In the genomic region with DNA sequence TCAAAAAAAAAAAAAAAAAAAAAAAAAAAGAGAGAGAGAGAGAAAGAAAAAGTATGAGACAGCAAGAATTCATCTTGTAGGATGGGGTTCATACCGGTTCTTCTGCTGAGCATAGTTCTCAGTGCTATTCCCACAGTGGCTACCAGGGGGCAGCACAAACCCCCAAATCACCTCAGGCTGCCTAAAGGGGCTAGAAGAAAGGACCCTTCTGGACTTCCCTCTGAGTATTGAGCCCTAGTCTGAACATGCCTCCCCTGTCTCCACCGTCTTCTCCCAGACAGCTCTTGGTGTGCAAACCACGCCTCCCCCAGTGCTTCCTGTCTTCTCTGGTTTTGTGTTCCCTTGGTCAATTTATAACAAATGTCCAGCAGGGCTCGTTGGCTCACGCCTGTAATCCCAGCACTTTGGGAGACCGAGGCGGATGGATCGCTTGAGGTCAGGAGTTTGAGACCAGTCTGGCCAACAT, we compare ENCODE assay signal across 8 cellular contexts. TPM values are rescaled to one million over a fixed set of nuclear protein-coding genes. Genes with fewer than 3 reads are reported as not detected.
DNase-seq lines count a peak whose midpoint lies in the region; ATAC-seq and TF ChIP-seq lines count a peak whose summit lies in the region.

No MANE protein-coding gene starts in this region.

- peak; percentile 46 to 65 (median 52) for DNase-seq in CD4-positive, alpha-beta T cell
- DNase-seq in HCT116 (ENCODE audit: low read depth, low spot score), result peak; percentile 56
- peak; percentile 11 for DNase-seq in NCI-H345 treated with DMSO at 0.1 percent for 48 hours (lab: John Stamatoyannopoulos, UW; ENCODE audit: unreplicated experiment)
- peak; percentile 34 for DNase-seq in activated CD4-positive, alpha-beta T cell treated with anti-CD3 and anti-CD28 coated beads for 1 hour
- DNase-seq in cerebellar cortex (ENCODE audit: low spot score), result peak; percentile 87
- peak; percentile 40 for DNase-seq in stimulated activated CD8-positive, alpha-beta memory T cell treated with anti-CD3 and anti-CD28 coated beads, Interleukin-15, amount 100 ng/mL, for 1 hour (ENCODE audit: low read depth)

- H3K27ac Mint-ChIP-seq in CD4-positive, alpha-beta T cell, result no peak overlapping the region

- H3K9ac ChIP-seq in HCT116 (ENCODE audit: low read length) (peak overlapping the region; percentile 35), liver (ENCODE audit: low read depth in 1 of 2, low read length in 2 of 2) (no peak overlapping the region)

- 27% methylated on average over 8 of the region's 8 CpGs for WGBS in liver

- peak overlapping the region; percentile 63 for H3K4me2 ChIP-seq in HCT116 (ENCODE audit: low read length)

- no peaks in the 10 kb centered on the region for H3K9me2 ChIP-seq in HCT116 (ENCODE audit: insufficient read depth)

- peaks cover 6 to 38% of the 10 kb centered on the region in 2 experiments for H3K4me1 ChIP-seq in HCT116 (ENCODE audit: control insufficient read depth in 1 of 2, insufficient read depth in 2 of 2, low read length in 2 of 2)
- peaks cover 0 to 20% (median 10%) of the 10 kb centered on the region in 4 donors for H3K4me1 ChIP-seq in liver (ENCODE audit: control insufficient read depth in 4 of 4, insufficient read depth in 4 of 4, low read length in 3 of 4)

- H3K4me1 Mint-ChIP-seq in CD4-positive, alpha-beta T cell (ENCODE audit: low read depth), result peaks cover 42% of the 10 kb centered on the region

- H3K79me2 ChIP-seq in HCT116 (ENCODE audit: insufficient read depth, low read length), result no peaks in the 10 kb centered on the region

- peak; percentile 93 for TF ChIP-seq RAD21 in HCT116 (IDR thresholded peaks at IDR 0.05; ENCODE audit: low read depth)
- peak; percentile 71 to 76 for TF ChIP-seq RAD21 in liver (IDR thresholded peaks at IDR 0.05)

- H3K27ac ChIP-seq in CD4-positive, alpha-beta T cell (ENCODE audit: low read depth, low read length), result no peak overlapping the region
- H3K27ac ChIP-seq in HCT116 (ENCODE audit: low read depth, low read length) (peak overlapping the region; percentile 37; the same call in 1 of the 2 replicates), liver (ENCODE audit: low read depth in 1 of 2, low read length in 2 of 2) (no peak overlapping the region)

- no peak for TF ChIP-seq POLR2A in HCT116 (IDR thresholded peaks at IDR 0.05; ENCODE audit: borderline replicate concordance, extremely low read depth, insufficient read depth, insufficient read length)

- peaks cover 8% of the 10 kb centered on the region for H3K27me3 Mint-ChIP-seq in CD4-positive, alpha-beta T cell

- H3K4me3 Mint-ChIP-seq in CD4-positive, alpha-beta T cell, result no peak overlapping the region

- H4K20me1 ChIP-seq in HCT116 (ENCODE audit: insufficient read depth), result no peaks in the 10 kb centered on the region

- H3K4me3 ChIP-seq in HCT116 (replicated peaks in 1 of 2; ENCODE audit: low read depth in 1 of 2, low read length in 2 of 2) (peak overlapping the region; percentile 28 to 47), liver (ENCODE audit: low read depth in 1 of 3, low read length in 3 of 3) (no peak overlapping the region)

- no peaks in the 10 kb centered on the region for H3K9me3 Mint-ChIP-seq in CD4-positive, alpha-beta T cell

- no peaks in the 10 kb centered on the region for H3K27me3 ChIP-seq in CD4-positive, alpha-beta T cell (ENCODE audit: control insufficient read depth, insufficient read depth, low read length)
- no peaks in the 10 kb centered on the region for H3K27me3 ChIP-seq in HCT116 (ENCODE audit: insufficient read depth, low read length)
- peaks cover 0 to 3% (median under 1%) of the 10 kb centered on the region in 4 donors for H3K27me3 ChIP-seq in liver (ENCODE audit: control insufficient read depth in 4 of 4, insufficient read depth in 4 of 4, low read length in 3 of 4)

- H3K36me3 ChIP-seq in HCT116 (ENCODE audit: control insufficient read depth in 1 of 2, insufficient read depth in 2 of 2, low read length in 2 of 2) (no peaks in the 10 kb centered on the region), liver (ENCODE audit: control insufficient read depth in 4 of 4, insufficient read depth in 3 of 4, low read depth in 1 of 4, low read length in 3 of 4) (no peaks in the 10 kb centered on the region)

- peak; percentile 60 for TF ChIP-seq CTCF in CD4-positive, alpha-beta T cell (IDR thresholded peaks at IDR 0.05)
- peak; percentile 74 to 95 (median 84) for TF ChIP-seq CTCF in HCT116 (IDR thresholded peaks at IDR 0.05 in 2 of 3, conservative IDR thresholded peaks at IDR 0.05 in 1 of 3; ENCODE audit: borderline replicate concordance in 1 of 3, insufficient read depth in 1 of 3, low read depth in 2 of 3, low read length in 2 of 3)
- peak; percentile 71 for TF ChIP-seq CTCF in liver (IDR thresholded peaks at IDR 0.05; ENCODE audit: low read depth, low read length, missing input control)

- intact Hi-C loops in CD4-positive, alpha-beta T cell (cut with DNase I, micrococcal nuclease), result loop anchor here (1.0 to 5.0 kb wide), 4 partner anchors 57 to 149 kb away; no protein-coding TSS in a partner anchor
- intact Hi-C loops in HCT116 (cut with micrococcal nuclease), result loop anchor here (1.0 kb wide), 2 partner anchors 59 to 140 kb away; no protein-coding TSS in a partner anchor

- H3K9me3 ChIP-seq in CD4-positive, alpha-beta T cell (ENCODE audit: control insufficient read depth, low read length), result no peaks in the 10 kb centered on the region
- no peaks in the 10 kb centered on the region for H3K9me3 ChIP-seq in HCT116 (ENCODE audit: control insufficient read depth in 1 of 2, insufficient read depth in 1 of 2, low read depth in 1 of 2, low read length in 2 of 2)
- no peaks in the 10 kb centered on the region for H3K9me3 ChIP-seq in liver (ENCODE audit: control insufficient read depth in 4 of 4, low read length in 3 of 4)

- CTCF ChIA-PET in CD4-positive, alpha-beta T cell (lab: Charles Lee), result interaction anchor here (0.7 to 1.9 kb wide), 7 partner anchors 23 to 931 kb away, joined by 3 to 6 read pairs (median 5); no protein-coding TSS in a partner anchor
- CTCF ChIA-PET in HCT116 (lab: Charles Lee), result interaction anchor here (0.7 to 1.6 kb wide), 16 partner anchors 9 to 235 kb away, joined by 3 to 10 read pairs (median 4); a partner anchor contains a TSS

- BruUV-seq in HCT116 (replicated peaks; lab: Mats Ljungman, UMichigan), result no TSS peak

- RAD21 ChIA-PET in HCT116 (lab: Charles Lee; ENCODE audit: low non-redundant PET in 1 of 2, low total read pairs in 2 of 2, uncharacterized antibody in 2 of 2, unreplicated experiment in 2 of 2), result interaction anchor here (0.7 to 0.9 kb wide), 8 partner anchors 36 to 202 kb away, joined by 3 to 7 read pairs (median 4); a partner anchor contains a TSS

- H2AFZ ChIP-seq in HCT116 (ENCODE audit: low read depth, low read length, poor library complexity, severe bottlenecking), result peak overlapping the region; percentile 86

- no peaks in the 10 kb centered on the region for H3K36me3 Mint-ChIP-seq in CD4-positive, alpha-beta T cell (ENCODE audit: low read depth)

- POLR2A ChIA-PET in CD4-positive, alpha-beta T cell (lab: Charles Lee), result interaction anchor here (1.1 kb wide), 1 partner anchor 60 kb away, joined by 5 read pairs; a partner anchor contains a TSS
- POLR2A ChIA-PET in HCT116 (lab: Charles Lee), result interaction anchor here (1.0 to 1.1 kb wide), 2 partner anchors 60 to 105 kb away, joined by 4 to 5 read pairs; a partner anchor contains a TSS

- peak; percentile 57 for ATAC-seq in CD4-positive, alpha-beta T cell (ENCODE audit: poor library complexity)
- ATAC-seq in HCT116, result peak; percentile 71
- ATAC-seq in GM18519 (IDR thresholded peaks at IDR 0.05; ENCODE audit: low FRiP score, unreplicated experiment), result no peak

TF ChIP-seq in HCT116, 20 proteins besides CTCF, POLR2A, EP300 and RAD21 (continues in another document):
- TF ChIP-seq SP1 (IDR thresholded peaks at IDR 0.05; ENCODE audit: low read depth) (no peak), TCF7L2 (IDR thresholded peaks at IDR 0.05; ENCODE audit: borderline replicate concordance, extremely low read depth, insufficient read depth, insufficient read length) (no peak), YY1 (IDR thresholded peaks at IDR 0.05; ENCODE audit: extremely low read depth, insufficient replicate concordance, low read depth, low read length) (no peak), CBX3 (IDR thresholded peaks at IDR 0.05; ENCODE audit: low read depth) (no peak), SRF (IDR thresholded peaks at IDR 0.05; ENCODE audit: low read depth) (no peak), ZFX (IDR thresholded peaks at IDR 0.05) (no peak), JUND (IDR thresholded peaks at IDR 0.05) (no peak), EZH2phosphoT487 (IDR thresholded peaks at IDR 0.05; ENCODE audit: borderline replicate concordance) (no peak)
- TF ChIP-seq, protein P1, sequence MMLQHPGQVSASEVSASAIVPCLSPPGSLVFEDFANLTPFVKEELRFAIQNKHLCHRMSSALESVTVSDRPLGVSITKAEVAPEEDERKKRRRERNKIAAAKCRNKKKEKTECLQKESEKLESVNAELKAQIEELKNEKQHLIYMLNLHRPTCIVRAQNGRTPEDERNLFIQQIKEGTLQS (IDR thresholded peaks at IDR 0.05), result no peak

TF ChIP-seq in liver, 16 proteins besides CTCF, POLR2A, EP300 and RAD21 (continues in another document):
- no peak for TF ChIP-seq SP1 (IDR thresholded peaks at IDR 0.05)
- TF ChIP-seq FOXA1 (IDR thresholded peaks at IDR 0.05), result no peak
- TF ChIP-seq EGR1 (IDR thresholded peaks at IDR 0.05; ENCODE audit: low read depth in 2 of 2), result no peak

RNA-seq across cellular contexts. Expression of a gene that starts 31.3 kb away (rescaled TPM):
- 1 to 10 TPM; 2.4 to 3.7 TPM for total RNA-seq in CD4-positive, alpha-beta T cell
- 43.6 TPM for total RNA-seq in HCT116 (2021; ENCODE audit: unreplicated experiment)
- 32.0 and 43.0 TPM in 2 replicates for polyA plus RNA-seq in HCT116 (2012)
- 10 to 100 TPM; 17.6 to 22.9 TPM for total RNA-seq in liver
- 10 to 100 TPM; 28.0 to 42.9 TPM for polyA plus RNA-seq in liver

RNA-seq across cellular contexts. Expression of a gene that starts 59.8 kb away (rescaled TPM):
- total RNA-seq in CD4-positive, alpha-beta T cell, result 10 to 100 TPM; 38.8 to 38.9 TPM
- total RNA-seq in HCT116 (2021; ENCODE audit: unreplicated experiment), result 72.3 TPM
- 9.7 and 16.1 TPM in 2 replicates for polyA plus RNA-seq in HCT116 (2012)
- 10 to 100 TPM; 15.1 to 62.3 TPM for total RNA-seq in liver
- polyA plus RNA-seq in liver, result 1 to 10 TPM; 4.4 to 10.0 TPM

Comparison
In these comparisons a context has a peak if more than half of its experiments do, and no peak if none do; other contexts are left out.
1. DNase-seq: peak in every context shown above with its lines; median percentile 87 in cerebellar cortex; 56 in HCT116; 52 in CD4-positive, alpha-beta T cell; 40 in stimulated activated CD8-positive, alpha-beta memory T cell treated with anti-CD3 and anti-CD28 coated beads, Interleukin-15, amount 100 ng/mL, for 1 hour; 34 in activated CD4-positive, alpha-beta T cell treated with anti-CD3 and anti-CD28 coated beads for 1 hour; 11 in NCI-H345 treated with DMSO at 0.1 percent for 48 hours.
2. H3K4me3 ChIP-seq: peak in HCT116 (2 of 2); none in liver (0 of 3).
3. Peak in every context shown above with its lines, with median percentiles within 50 percentile points of each other: CTCF ChIP-seq.